ENCODE assay signal across 8 cellular contexts in genomic region chr9:127244609-127245601, GRCh38. TPM values are rescaled to one million over a fixed set of nuclear protein-coding genes. Genes with fewer than 3 reads are reported as not detected.
DNase-seq lines count a peak whose midpoint lies in the region; ATAC-seq and TF ChIP-seq lines count a peak whose summit lies in the region.

No MANE protein-coding gene starts in this region.

- 16 to 27% methylated on average over 21 to 53 of the region's 53 CpGs for WGBS in endodermal cell (ENCODE audit: insufficient coverage in 1 of 2, insufficient read length in 1 of 2), 2 experiments

- H3K4me1 ChIP-seq in Caco-2, result peaks cover 5% of the 10 kb centered on the region; the same call in 1 of the 2 replicates
- peaks cover 6% of the 10 kb centered on the region for H3K4me1 ChIP-seq in NT2/D1 (ENCODE audit: insufficient read depth, insufficient read length)
- H3K4me1 ChIP-seq in endodermal cell (ENCODE audit: control insufficient read depth, insufficient read depth, low read length), result peaks cover 9% of the 10 kb centered on the region

- TF ChIP-seq CTCF in Caco-2 (IDR thresholded peaks at IDR 0.05; ENCODE audit: insufficient read depth in 1 of 2, low read depth in 1 of 2, low read length in 1 of 2, severe bottlenecking in 1 of 2, unreplicated experiment in 1 of 2) (no peak), endodermal cell (conservative IDR thresholded peaks at IDR 0.05) (no peak)

- H3K36me3 Mint-ChIP-seq in Caco-2 (ENCODE audit: insufficient read depth, unreplicated experiment), result peaks cover 7% of the 10 kb centered on the region
- H3K36me3 Mint-ChIP-seq in endodermal cell (ENCODE audit: low read depth), result no peaks in the 10 kb centered on the region

- TSS peak; percentile 79 for BruUV-seq in Caco-2 (replicated peaks; lab: Mats Ljungman, UMichigan)

- H3K9me3 ChIP-seq in Caco-2 (no peaks in the 10 kb centered on the region), NT2/D1 (ENCODE audit: insufficient read depth, low read length) (no peaks in the 10 kb centered on the region), endodermal cell (ENCODE audit: control insufficient read depth, low read length) (no peaks in the 10 kb centered on the region)

- H3K9me3 Mint-ChIP-seq in Caco-2 (ENCODE audit: unreplicated experiment), result no peaks in the 10 kb centered on the region
- no peaks in the 10 kb centered on the region for H3K9me3 Mint-ChIP-seq in endodermal cell

- H3K27ac ChIP-seq in endodermal cell (ENCODE audit: low read depth, low read length), result no peak overlapping the region

- H3K27me3 ChIP-seq in Caco-2 (replicated peaks; ENCODE audit: control insufficient read depth, insufficient read depth, low read length) (no peaks in the 10 kb centered on the region), NT2/D1 (ENCODE audit: insufficient read depth, insufficient read length) (no peaks in the 10 kb centered on the region), endodermal cell (ENCODE audit: control insufficient read depth, insufficient read depth, low read length, poor library complexity, severe bottlenecking) (no peaks in the 10 kb centered on the region)

- H3K4me3 ChIP-seq in Caco-2 (ENCODE audit: low read depth, low read length) (peak overlapping the region; percentile 45), NT2/D1 (ENCODE audit: insufficient read length, low read depth) (peak overlapping the region; percentile 83), endodermal cell (ENCODE audit: low read length) (peak overlapping the region; percentile 91)

- H3K27me3 Mint-ChIP-seq in Caco-2 (ENCODE audit: insufficient read depth, unreplicated experiment) (no peaks in the 10 kb centered on the region), endodermal cell (ENCODE audit: insufficient read depth) (no peaks in the 10 kb centered on the region)

- H3K4me3 Mint-ChIP-seq in Caco-2 (ENCODE audit: unreplicated experiment), result peak overlapping the region; percentile 88
- H3K4me3 Mint-ChIP-seq in endodermal cell, result peak overlapping the region; percentile 83

- H3K27ac Mint-ChIP-seq in Caco-2 (ENCODE audit: unreplicated experiment) (peak overlapping the region; percentile 89), endodermal cell (peak overlapping the region; percentile 96)

- CTCF ChIA-PET in Caco-2 (lab: Charles Lee), result interaction anchor here (0.5 to 1.8 kb wide), 3 partner anchors 20 to 536 kb away, joined by 3 to 9 read pairs (median 8); no protein-coding TSS in a partner anchor

- H3K36me3 ChIP-seq in Caco-2 (ENCODE audit: control insufficient read depth, insufficient read depth, low read length), result no peaks in the 10 kb centered on the region
- H3K36me3 ChIP-seq in NT2/D1 (ENCODE audit: insufficient read depth, insufficient read length, low read length), result peaks cover 5% of the 10 kb centered on the region
- no peaks in the 10 kb centered on the region for H3K36me3 ChIP-seq in endodermal cell (ENCODE audit: control insufficient read depth, insufficient read depth, low read length)

- H3K9ac ChIP-seq in NT2/D1 (ENCODE audit: insufficient read length, low read depth) (peak overlapping the region; percentile 84), endodermal cell (ENCODE audit: extremely low read depth, low read length, poor library complexity, severe bottlenecking) (peak overlapping the region; percentile 42)

- POLR2A ChIA-PET in Caco-2 (lab: Charles Lee), result interaction anchor here (1.2 kb wide), 3 partner anchors 19 to 152 kb away, joined by 4 to 21 read pairs (median 14); partner anchors contain the start of gene SLC2A8

- intact Hi-C loops in Caco-2 (cut with micrococcal nuclease; ENCODE audit: unreplicated experiment), result loop anchor here (2.0 to 5.0 kb wide), 2 partner anchors 20 to 152 kb away; partner anchors contain the start of gene SLC2A8

- H3K4me1 Mint-ChIP-seq in Caco-2 (ENCODE audit: low read depth, unreplicated experiment) (peaks cover 6% of the 10 kb centered on the region), endodermal cell (peaks cover 18% of the 10 kb centered on the region)

- DNase-seq in Caco-2, result peak; percentile 97
- DNase-seq in HUDEP-2 (lab: John Stamatoyannopoulos, UW; ENCODE audit: unreplicated experiment in 76 of 76), result peak in 71 of 76 experiments; percentile 9 to 91 (median 69)
- peak; percentile 95 for DNase-seq in NT2/D1 (ENCODE audit: low read depth, low spot score)
- peak; percentile 78 for DNase-seq in activated CD8-positive, alpha-beta memory T cell treated with anti-CD3 and anti-CD28 coated beads, Interleukin-2, amount 50 U/mL, for 1 hour (ENCODE audit: extremely low read depth)
- DNase-seq in endodermal cell, result peak; percentile 98
- DNase-seq in mesenteric fat pad (ENCODE audit: low spot score), result peak; percentile 98
- DNase-seq in stimulated activated CD8-positive, alpha-beta memory T cell treated with anti-CD3 and anti-CD28 coated beads, Interleukin-12 subunit alpha, Interleukin-12 subunit beta, amount 100 ng/mL, for 4 hours (ENCODE audit: low read depth), result peak; percentile 89

- peak; percentile 100 for ATAC-seq in GM21381 (IDR thresholded peaks at IDR 0.05; ENCODE audit: unreplicated experiment)

RNA-seq across cellular contexts. Expression of gene GARNL3, which starts 19.7 kb away (rescaled TPM):
- total RNA-seq in Caco-2 (2022), result 11.8 and 15.2 TPM in 2 replicates
- total RNA-seq in endodermal cell, result 10 to 100 TPM in 1 of 2 donors, 1 to 10 TPM in 1; 7.2 to 12.8 TPM
- polyA plus RNA-seq in endodermal cell (2013, experiment 1 of 2), result 10.0 TPM
- 10.1 TPM for polyA plus RNA-seq in endodermal cell (2013, experiment 2 of 2)
- total RNA-seq in mesenteric fat pad, result 5.6 TPM
